In genomic region chr9:128205296-128205944, GRCh38 we compare ENCODE assay signal across 21 cellular contexts. TPM values are rescaled to one million over a fixed set of nuclear protein-coding genes. Genes with fewer than 3 reads are reported as not detected.
A peak's percentile ranks its signal among the peaks of the same experiment; 100 is the strongest.
DNase-seq lines count a peak whose midpoint lies in the region; ATAC-seq and TF ChIP-seq lines count a peak whose summit lies in the region.
"Had no signal": no experiment of that assay in that cellular context is flagged by ENCODE, and none has a peak within 500 bp of the region (broad histone marks: within the 10 kb centered on the region; RNA-seq: fewer than 3 reads in every experiment).

No MANE protein-coding gene starts in this region.

- H3K36me3 ChIP-seq in iPS-18a (ENCODE audit: control insufficient read depth, low read depth, low read length) (no peaks in the 10 kb centered on the region), trophoblast cell (ENCODE audit: control insufficient read depth in 1 of 2, insufficient read depth in 2 of 2, low read length in 2 of 2) (no peaks in the 10 kb centered on the region)
- H3K36me3 ChIP-seq: cardiac muscle cell, gastroesophageal sphincter, SJCRH30 had no signal

- H3K4ac ChIP-seq in trophoblast cell (ENCODE audit: low read depth, low read length) = no peak overlapping the region

- H2BK5ac ChIP-seq in trophoblast cell (ENCODE audit: low read depth, low read length, poor library complexity) = no peak overlapping the region

- H3K79me1 ChIP-seq in trophoblast cell (ENCODE audit: low read length) = peaks cover 6% of the 10 kb centered on the region

- no peak overlapping the region for H3K23ac ChIP-seq in trophoblast cell (ENCODE audit: low read length)

- ATAC-seq in esophagus mucosa = no peak
- ATAC-seq in HG02852 (IDR thresholded peaks at IDR 0.05; ENCODE audit: unreplicated experiment) = no peak
- ATAC-seq: gastroesophageal sphincter; naive thymus-derived CD4-positive, alpha-beta T cell; PC-3; T-helper 17 cell had no signal

- no CpG with 5 or more reads among the region's 16 CpGs for WGBS in trophoblast cell (ENCODE audit: extremely low coverage, insufficient coverage, insufficient read length)

- peaks cover 14% of the 10 kb centered on the region for H3K4me1 ChIP-seq in iPS-18a (ENCODE audit: control insufficient read depth, low read depth, low read length)
- H3K4me1 ChIP-seq in trophoblast cell (ENCODE audit: control insufficient read depth in 1 of 2, insufficient read depth in 2 of 2, low read length in 2 of 2) = peaks cover 8 to 11% of the 10 kb centered on the region in 2 experiments

- H3K27ac ChIP-seq in RWPE1 (peak overlapping the region; percentile 74), iPS-18a (ENCODE audit: low read length) (no peak overlapping the region), trophoblast cell (ENCODE audit: low read depth, low read length) (no peak overlapping the region)
- H3K27ac ChIP-seq: cardiac muscle cell, SJCRH30 had no signal

- no peak overlapping the region for H4K8ac ChIP-seq in trophoblast cell (ENCODE audit: low read depth, low read length)

- H3K4me3 ChIP-seq in GM12864 (ENCODE audit: low read depth, low read length) (no peak overlapping the region), iPS-18a (ENCODE audit: low read length) (no peak overlapping the region), trophoblast cell (ENCODE audit: low read depth, low read length) (peak overlapping the region; percentile 30)
- H3K4me3 ChIP-seq: cardiac muscle cell, SJCRH30 had no signal

- H3K9me3 ChIP-seq in iPS-18a (ENCODE audit: control insufficient read depth, low read depth, low read length) (no peaks in the 10 kb centered on the region), trophoblast cell (ENCODE audit: insufficient read depth, low read depth, low read length) (no peaks in the 10 kb centered on the region)
- H3K9me3 ChIP-seq: gastroesophageal sphincter, HAP-1, SJCRH30 had no signal

- H3K9ac ChIP-seq in iPS-18a (ENCODE audit: low read length) (peak overlapping the region; percentile 72), trophoblast cell (ENCODE audit: low read length) (no peak overlapping the region)

- no peak overlapping the region for H2AFZ ChIP-seq in trophoblast cell (ENCODE audit: insufficient read depth, low read length, poor library complexity)

- H4K91ac ChIP-seq in trophoblast cell (ENCODE audit: low read depth, low read length) = no peak overlapping the region

- POLR2A ChIA-PET in RWPE1 (lab: Yijun Ruan, JAX; ENCODE audit: low non-redundant PET) = no interaction called here

- no peak overlapping the region for H3K14ac ChIP-seq in trophoblast cell (ENCODE audit: low read length)

- no peak overlapping the region for H3K4me2 ChIP-seq in trophoblast cell (ENCODE audit: low read length)

- DNase-seq in GM12864 (ENCODE audit: low read depth) (no peak), RWPE1 (ENCODE audit: low spot score) (no peak), trophoblast cell (no peak), NCI-H1105 (lab: John Stamatoyannopoulos, UW) (no peak)
- DNase-seq: activated CD4-positive, alpha-beta T cell treated with anti-CD3 and anti-CD28 coated beads, Interleukin-2, amount 10 ng/mL, durations not matched to agents 7 days and 5 days; DMS79 treated with DMSO at 0.1 percent for 48 hours; effector CD4-positive, alpha-beta T cell; kidney glomerular epithelial cell; naive thymus-derived CD4-positive, alpha-beta T cell; NCI-H1436; NCI-H2171; PC-3; SJCRH30; T-helper 17 cell had no signal

- H3K18ac ChIP-seq in trophoblast cell (ENCODE audit: low read length) = no peak overlapping the region

- CTCF ChIA-PET in RWPE1 (lab: Yijun Ruan, JAX) = interaction anchor here (0.7 kb wide), 1 partner anchor 14 kb away, joined by 3 read pairs; the partner anchor contains the start of gene CIZ1

- H2BK120ac ChIP-seq in trophoblast cell (ENCODE audit: insufficient read depth, low read length, poor library complexity) = no peak overlapping the region

- H2AK5ac ChIP-seq in trophoblast cell (ENCODE audit: low read length) = no peak overlapping the region

- H3K79me2 ChIP-seq in trophoblast cell (ENCODE audit: control insufficient read depth, insufficient read depth, low read length, poor library complexity) = peaks cover 2% of the 10 kb centered on the region

- TF ChIP-seq CTCF in GM12864 (IDR thresholded peaks at IDR 0.05; ENCODE audit: low read depth, low read length, missing control alignments) (peak; percentile 6), RWPE1 (conservative IDR thresholded peaks at IDR 0.05; ENCODE audit: low read depth) (no peak)

- H4K12ac ChIP-seq in trophoblast cell (ENCODE audit: low read depth, low read length) = no peak overlapping the region

- no peak overlapping the region for H2BK12ac ChIP-seq in trophoblast cell (ENCODE audit: low read length)

- no peaks in the 10 kb centered on the region for H3K27me3 ChIP-seq in iPS-18a (ENCODE audit: control insufficient read depth, insufficient read depth, low read length)
- peaks cover 8% of the 10 kb centered on the region for H3K27me3 ChIP-seq in trophoblast cell (ENCODE audit: insufficient read depth, low read length)
- H3K27me3 ChIP-seq: cardiac muscle cell had no signal

RNA-seq across cellular contexts. Expression of gene DNM1, which starts 2.2 kb away (rescaled TPM):
- 6.0 TPM in 2 replicates for polyA plus RNA-seq in trophoblast cell (2013)
- 2.2 TPM for total RNA-seq in esophagus mucosa

RNA-seq across cellular contexts. Expression of gene CIZ1, which starts 14.0 kb away (rescaled TPM):
- 103 and 112 TPM in 2 replicates for polyA plus RNA-seq in trophoblast cell (2013)
- total RNA-seq in esophagus mucosa = 85.2 TPM

RNA-seq across cellular contexts. Expression of gene BBLN, which starts 45.4 kb away (rescaled TPM):
- polyA plus RNA-seq in trophoblast cell (2013) = 57.0 and 59.5 TPM in 2 replicates
- 56.1 TPM for total RNA-seq in esophagus mucosa

RNA-seq across cellular contexts. Expression of gene LCN2, which starts 56.2 kb away (rescaled TPM):
- not detected in 2 replicates for polyA plus RNA-seq in trophoblast cell (2013)
- 525 TPM for total RNA-seq in esophagus mucosa
- total RNA-seq: activated CD4-positive, alpha-beta T cell treated with anti-CD3 and anti-CD28 coated beads, Interleukin-2, amount 10 ng/mL, durations not matched to agents 7 days and 5 days; cardiac muscle cell; M059J; naive thymus-derived CD4-positive, alpha-beta T cell; SJCRH30 had no signal
- polyA plus RNA-seq: cardiac muscle cell; naive thymus-derived CD4-positive, alpha-beta T cell had no signal
